ENCODE assay signal across 1 cellular context in the genomic region with DNA sequence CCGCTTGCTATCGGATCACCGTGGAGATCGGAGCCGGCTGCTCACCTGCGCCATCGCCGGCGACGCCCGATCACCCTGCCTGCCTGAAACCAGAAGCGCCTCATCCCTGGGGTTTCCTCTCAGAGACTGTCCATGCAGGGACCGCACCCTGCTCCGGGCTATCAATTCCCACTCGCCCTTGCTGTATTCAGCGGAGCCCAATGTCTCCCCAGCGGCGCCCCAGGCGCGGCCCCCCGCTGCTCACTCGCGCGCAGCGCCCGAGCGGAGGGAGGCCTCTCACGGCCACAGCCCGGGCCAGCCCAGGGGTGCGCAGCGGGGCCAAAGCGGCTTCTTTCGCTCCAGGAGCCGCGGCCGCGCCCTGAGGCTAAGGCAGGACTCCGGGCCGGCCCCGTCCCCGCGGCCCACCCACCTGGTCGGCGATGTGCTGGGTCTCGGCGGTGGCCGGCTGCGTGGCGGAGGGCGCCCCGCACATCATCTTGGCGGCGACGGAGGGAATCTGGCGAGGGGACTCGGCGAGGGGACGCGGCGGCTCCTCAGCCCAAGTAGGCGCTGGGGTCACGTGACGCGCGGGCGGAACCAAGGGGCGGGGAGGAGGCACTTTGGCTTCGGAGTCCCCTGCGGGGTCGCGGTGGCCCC.
TF ChIP-seq lines count a peak whose summit lies in the region.

A gene with protein sequence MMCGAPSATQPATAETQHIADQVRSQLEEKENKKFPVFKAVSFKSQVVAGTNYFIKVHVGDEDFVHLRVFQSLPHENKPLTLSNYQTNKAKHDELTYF (minus strand): TSS at position 514 of the 636 bp plus-strand sequence. CDS start 39 bp downstream, at position 475.

TF ChIP-seq in K562, 482 proteins besides CTCF, POLR2A, EP300 and RAD21 (continued from another document and continues in another):
- TF ChIP-seq, protein P1, sequence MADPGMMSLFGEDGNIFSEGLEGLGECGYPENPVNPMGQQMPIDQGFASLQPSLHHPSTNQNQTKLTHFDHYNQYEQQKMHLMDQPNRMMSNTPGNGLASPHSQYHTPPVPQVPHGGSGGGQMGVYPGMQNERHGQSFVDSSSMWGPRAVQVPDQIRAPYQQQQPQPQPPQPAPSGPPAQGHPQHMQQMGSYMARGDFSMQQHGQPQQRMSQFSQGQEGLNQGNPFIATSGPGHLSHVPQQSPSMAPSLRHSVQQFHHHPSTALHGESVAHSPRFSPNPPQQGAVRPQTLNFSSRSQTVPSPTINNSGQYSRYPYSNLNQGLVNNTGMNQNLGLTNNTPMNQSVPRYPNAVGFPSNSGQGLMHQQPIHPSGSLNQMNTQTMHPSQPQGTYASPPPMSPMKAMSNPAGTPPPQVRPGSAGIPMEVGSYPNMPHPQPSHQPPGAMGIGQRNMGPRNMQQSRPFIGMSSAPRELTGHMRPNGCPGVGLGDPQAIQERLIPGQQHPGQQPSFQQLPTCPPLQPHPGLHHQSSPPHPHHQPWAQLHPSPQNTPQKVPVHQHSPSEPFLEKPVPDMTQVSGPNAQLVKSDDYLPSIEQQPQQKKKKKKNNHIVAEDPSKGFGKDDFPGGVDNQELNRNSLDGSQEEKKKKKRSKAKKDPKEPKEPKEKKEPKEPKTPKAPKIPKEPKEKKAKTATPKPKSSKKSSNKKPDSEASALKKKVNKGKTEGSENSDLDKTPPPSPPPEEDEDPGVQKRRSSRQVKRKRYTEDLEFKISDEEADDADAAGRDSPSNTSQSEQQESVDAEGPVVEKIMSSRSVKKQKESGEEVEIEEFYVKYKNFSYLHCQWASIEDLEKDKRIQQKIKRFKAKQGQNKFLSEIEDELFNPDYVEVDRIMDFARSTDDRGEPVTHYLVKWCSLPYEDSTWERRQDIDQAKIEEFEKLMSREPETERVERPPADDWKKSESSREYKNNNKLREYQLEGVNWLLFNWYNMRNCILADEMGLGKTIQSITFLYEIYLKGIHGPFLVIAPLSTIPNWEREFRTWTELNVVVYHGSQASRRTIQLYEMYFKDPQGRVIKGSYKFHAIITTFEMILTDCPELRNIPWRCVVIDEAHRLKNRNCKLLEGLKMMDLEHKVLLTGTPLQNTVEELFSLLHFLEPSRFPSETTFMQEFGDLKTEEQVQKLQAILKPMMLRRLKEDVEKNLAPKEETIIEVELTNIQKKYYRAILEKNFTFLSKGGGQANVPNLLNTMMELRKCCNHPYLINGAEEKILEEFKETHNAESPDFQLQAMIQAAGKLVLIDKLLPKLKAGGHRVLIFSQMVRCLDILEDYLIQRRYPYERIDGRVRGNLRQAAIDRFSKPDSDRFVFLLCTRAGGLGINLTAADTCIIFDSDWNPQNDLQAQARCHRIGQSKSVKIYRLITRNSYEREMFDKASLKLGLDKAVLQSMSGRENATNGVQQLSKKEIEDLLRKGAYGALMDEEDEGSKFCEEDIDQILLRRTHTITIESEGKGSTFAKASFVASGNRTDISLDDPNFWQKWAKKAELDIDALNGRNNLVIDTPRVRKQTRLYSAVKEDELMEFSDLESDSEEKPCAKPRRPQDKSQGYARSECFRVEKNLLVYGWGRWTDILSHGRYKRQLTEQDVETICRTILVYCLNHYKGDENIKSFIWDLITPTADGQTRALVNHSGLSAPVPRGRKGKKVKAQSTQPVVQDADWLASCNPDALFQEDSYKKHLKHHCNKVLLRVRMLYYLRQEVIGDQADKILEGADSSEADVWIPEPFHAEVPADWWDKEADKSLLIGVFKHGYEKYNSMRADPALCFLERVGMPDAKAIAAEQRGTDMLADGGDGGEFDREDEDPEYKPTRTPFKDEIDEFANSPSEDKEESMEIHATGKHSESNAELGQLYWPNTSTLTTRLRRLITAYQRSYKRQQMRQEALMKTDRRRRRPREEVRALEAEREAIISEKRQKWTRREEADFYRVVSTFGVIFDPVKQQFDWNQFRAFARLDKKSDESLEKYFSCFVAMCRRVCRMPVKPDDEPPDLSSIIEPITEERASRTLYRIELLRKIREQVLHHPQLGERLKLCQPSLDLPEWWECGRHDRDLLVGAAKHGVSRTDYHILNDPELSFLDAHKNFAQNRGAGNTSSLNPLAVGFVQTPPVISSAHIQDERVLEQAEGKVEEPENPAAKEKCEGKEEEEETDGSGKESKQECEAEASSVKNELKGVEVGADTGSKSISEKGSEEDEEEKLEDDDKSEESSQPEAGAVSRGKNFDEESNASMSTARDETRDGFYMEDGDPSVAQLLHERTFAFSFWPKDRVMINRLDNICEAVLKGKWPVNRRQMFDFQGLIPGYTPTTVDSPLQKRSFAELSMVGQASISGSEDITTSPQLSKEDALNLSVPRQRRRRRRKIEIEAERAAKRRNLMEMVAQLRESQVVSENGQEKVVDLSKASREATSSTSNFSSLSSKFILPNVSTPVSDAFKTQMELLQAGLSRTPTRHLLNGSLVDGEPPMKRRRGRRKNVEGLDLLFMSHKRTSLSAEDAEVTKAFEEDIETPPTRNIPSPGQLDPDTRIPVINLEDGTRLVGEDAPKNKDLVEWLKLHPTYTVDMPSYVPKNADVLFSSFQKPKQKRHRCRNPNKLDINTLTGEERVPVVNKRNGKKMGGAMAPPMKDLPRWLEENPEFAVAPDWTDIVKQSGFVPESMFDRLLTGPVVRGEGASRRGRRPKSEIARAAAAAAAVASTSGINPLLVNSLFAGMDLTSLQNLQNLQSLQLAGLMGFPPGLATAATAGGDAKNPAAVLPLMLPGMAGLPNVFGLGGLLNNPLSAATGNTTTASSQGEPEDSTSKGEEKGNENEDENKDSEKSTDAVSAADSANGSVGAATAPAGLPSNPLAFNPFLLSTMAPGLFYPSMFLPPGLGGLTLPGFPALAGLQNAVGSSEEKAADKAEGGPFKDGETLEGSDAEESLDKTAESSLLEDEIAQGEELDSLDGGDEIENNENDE (IDR thresholded peaks at IDR 0.05; ENCODE audit: low read depth, low read length) = no peak
- TF ChIP-seq ZNF212 (CRISPR knock-in tag; IDR thresholded peaks at IDR 0.05) (no peak), ZNF57 (CRISPR knock-in tag; IDR thresholded peaks at IDR 0.05) (no peak), ZNF589 (CRISPR knock-in tag; IDR thresholded peaks at IDR 0.05; ENCODE audit: low read depth) (no peak), CREB1 (IDR thresholded peaks at IDR 0.05) (peak; percentile 67), CREB1 (CRISPR knock-in tag; IDR thresholded peaks at IDR 0.05) (peak; percentile 75), TAF7 (tag; IDR thresholded peaks at IDR 0.05) (no peak), ZKSCAN1 (IDR thresholded peaks at IDR 0.05; ENCODE audit: low read depth, low read length) (peak; percentile 54; the same call in 1 of the 2 replicates), FOXM1 (IDR thresholded peaks at IDR 0.05; ENCODE audit: low read depth) (no peak), FOXM1 (CRISPR knock-in tag; IDR thresholded peaks at IDR 0.05; ENCODE audit: low read depth) (no peak), ATF7 (IDR thresholded peaks at IDR 0.05) (peak; percentile 98), ELF1 (tag; IDR thresholded peaks at IDR 0.05) (no peak), CHCHD3 (CRISPR knock-in tag; IDR thresholded peaks at IDR 0.05) (no peak), LCOR (CRISPR knock-in tag; IDR thresholded peaks at IDR 0.05) (peak; percentile 17; the same call in 1 of the 2 replicates), ELF4 (CRISPR knock-in tag; IDR thresholded peaks at IDR 0.05) (0 out of 2 replicates have a peak, but pooled peaks have one; percentile 44), RBM39 (optimal IDR thresholded peaks at IDR 0.05; ENCODE audit: low read depth, low read length) (no peak), NR1H2 (CRISPR knock-in tag; IDR thresholded peaks at IDR 0.05) (no peak), BACH1 (tag; IDR thresholded peaks at IDR 0.05) (no peak)
- TF ChIP-seq, protein P2, sequence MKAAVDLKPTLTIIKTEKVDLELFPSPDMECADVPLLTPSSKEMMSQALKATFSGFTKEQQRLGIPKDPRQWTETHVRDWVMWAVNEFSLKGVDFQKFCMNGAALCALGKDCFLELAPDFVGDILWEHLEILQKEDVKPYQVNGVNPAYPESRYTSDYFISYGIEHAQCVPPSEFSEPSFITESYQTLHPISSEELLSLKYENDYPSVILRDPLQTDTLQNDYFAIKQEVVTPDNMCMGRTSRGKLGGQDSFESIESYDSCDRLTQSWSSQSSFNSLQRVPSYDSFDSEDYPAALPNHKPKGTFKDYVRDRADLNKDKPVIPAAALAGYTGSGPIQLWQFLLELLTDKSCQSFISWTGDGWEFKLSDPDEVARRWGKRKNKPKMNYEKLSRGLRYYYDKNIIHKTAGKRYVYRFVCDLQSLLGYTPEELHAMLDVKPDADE (conservative IDR thresholded peaks at IDR 0.05; ENCODE audit: control insufficient read depth, low read depth, low read length) = no peak
- TF ChIP-seq, protein P3, sequence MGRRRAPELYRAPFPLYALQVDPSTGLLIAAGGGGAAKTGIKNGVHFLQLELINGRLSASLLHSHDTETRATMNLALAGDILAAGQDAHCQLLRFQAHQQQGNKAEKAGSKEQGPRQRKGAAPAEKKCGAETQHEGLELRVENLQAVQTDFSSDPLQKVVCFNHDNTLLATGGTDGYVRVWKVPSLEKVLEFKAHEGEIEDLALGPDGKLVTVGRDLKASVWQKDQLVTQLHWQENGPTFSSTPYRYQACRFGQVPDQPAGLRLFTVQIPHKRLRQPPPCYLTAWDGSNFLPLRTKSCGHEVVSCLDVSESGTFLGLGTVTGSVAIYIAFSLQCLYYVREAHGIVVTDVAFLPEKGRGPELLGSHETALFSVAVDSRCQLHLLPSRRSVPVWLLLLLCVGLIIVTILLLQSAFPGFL (CRISPR knock-in tag; IDR thresholded peaks at IDR 0.05) = no peak
- TF ChIP-seq, protein P4, sequence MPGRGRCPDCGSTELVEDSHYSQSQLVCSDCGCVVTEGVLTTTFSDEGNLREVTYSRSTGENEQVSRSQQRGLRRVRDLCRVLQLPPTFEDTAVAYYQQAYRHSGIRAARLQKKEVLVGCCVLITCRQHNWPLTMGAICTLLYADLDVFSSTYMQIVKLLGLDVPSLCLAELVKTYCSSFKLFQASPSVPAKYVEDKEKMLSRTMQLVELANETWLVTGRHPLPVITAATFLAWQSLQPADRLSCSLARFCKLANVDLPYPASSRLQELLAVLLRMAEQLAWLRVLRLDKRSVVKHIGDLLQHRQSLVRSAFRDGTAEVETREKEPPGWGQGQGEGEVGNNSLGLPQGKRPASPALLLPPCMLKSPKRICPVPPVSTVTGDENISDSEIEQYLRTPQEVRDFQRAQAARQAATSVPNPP (IDR thresholded peaks at IDR 0.05; ENCODE audit: borderline replicate concordance, insufficient read depth, insufficient read length) = no peak
- TF ChIP-seq, protein P5, sequence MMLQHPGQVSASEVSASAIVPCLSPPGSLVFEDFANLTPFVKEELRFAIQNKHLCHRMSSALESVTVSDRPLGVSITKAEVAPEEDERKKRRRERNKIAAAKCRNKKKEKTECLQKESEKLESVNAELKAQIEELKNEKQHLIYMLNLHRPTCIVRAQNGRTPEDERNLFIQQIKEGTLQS (IDR thresholded peaks at IDR 0.05) = no peak
- TF ChIP-seq, protein P5 (CRISPR knock-in tag; conservative IDR thresholded peaks at IDR 0.05) = no peak; the same call in 1 of the 2 replicates
- TF ChIP-seq, protein P6, sequence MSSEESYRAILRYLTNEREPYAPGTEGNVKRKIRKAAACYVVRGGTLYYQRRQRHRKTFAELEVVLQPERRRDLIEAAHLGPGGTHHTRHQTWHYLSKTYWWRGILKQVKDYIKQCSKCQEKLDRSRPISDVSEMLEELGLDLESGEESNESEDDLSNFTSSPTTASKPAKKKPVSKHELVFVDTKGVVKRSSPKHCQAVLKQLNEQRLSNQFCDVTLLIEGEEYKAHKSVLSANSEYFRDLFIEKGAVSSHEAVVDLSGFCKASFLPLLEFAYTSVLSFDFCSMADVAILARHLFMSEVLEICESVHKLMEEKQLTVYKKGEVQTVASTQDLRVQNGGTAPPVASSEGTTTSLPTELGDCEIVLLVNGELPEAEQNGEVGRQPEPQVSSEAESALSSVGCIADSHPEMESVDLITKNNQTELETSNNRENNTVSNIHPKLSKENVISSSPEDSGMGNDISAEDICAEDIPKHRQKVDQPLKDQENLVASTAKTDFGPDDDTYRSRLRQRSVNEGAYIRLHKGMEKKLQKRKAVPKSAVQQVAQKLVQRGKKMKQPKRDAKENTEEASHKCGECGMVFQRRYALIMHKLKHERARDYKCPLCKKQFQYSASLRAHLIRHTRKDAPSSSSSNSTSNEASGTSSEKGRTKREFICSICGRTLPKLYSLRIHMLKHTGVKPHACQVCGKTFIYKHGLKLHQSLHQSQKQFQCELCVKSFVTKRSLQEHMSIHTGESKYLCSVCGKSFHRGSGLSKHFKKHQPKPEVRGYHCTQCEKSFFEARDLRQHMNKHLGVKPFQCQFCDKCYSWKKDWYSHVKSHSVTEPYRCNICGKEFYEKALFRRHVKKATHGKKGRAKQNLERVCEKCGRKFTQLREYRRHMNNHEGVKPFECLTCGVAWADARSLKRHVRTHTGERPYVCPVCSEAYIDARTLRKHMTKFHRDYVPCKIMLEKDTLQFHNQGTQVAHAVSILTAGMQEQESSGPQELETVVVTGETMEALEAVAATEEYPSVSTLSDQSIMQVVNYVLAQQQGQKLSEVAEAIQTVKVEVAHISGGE (CRISPR knock-in tag; IDR thresholded peaks at IDR 0.05) = peak in 1 of 3 experiments; percentile 26; a peak in 1 of 6 replicates
- TF ChIP-seq, protein P7, sequence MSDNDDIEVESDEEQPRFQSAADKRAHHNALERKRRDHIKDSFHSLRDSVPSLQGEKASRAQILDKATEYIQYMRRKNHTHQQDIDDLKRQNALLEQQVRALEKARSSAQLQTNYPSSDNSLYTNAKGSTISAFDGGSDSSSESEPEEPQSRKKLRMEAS (CRISPR knock-in tag; IDR thresholded peaks at IDR 0.05) = peak; percentile 69
- TF ChIP-seq, protein P8, sequence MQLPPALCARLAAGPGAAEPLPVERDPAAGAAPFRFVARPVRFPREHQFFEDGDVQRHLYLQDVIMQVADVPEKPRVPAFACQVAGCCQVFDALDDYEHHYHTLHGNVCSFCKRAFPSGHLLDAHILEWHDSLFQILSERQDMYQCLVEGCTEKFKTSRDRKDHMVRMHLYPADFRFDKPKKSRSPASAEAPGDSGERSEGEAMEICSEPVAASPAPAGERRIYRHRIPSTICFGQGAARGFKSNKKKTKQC (CRISPR knock-in tag; IDR thresholded peaks at IDR 0.05) = no peak
- TF ChIP-seq, protein P9, sequence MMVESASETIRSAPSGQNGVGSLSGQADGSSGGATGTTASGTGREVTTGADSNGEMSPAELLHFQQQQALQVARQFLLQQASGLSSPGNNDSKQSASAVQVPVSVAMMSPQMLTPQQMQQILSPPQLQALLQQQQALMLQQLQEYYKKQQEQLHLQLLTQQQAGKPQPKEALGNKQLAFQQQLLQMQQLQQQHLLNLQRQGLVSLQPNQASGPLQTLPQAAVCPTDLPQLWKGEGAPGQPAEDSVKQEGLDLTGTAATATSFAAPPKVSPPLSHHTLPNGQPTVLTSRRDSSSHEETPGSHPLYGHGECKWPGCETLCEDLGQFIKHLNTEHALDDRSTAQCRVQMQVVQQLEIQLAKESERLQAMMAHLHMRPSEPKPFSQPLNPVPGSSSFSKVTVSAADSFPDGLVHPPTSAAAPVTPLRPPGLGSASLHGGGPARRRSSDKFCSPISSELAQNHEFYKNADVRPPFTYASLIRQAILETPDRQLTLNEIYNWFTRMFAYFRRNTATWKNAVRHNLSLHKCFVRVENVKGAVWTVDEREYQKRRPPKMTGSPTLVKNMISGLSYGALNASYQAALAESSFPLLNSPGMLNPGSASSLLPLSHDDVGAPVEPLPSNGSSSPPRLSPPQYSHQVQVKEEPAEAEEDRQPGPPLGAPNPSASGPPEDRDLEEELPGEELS (CRISPR knock-in tag; IDR thresholded peaks at IDR 0.05; ENCODE audit: borderline replicate concordance) = 0 out of 2 replicates have a peak, but pooled peaks have one; percentile 24
